In genomic region chr2:73972846-73973245, GRCh38 we compare ENCODE assay signal across 10 cellular contexts. TPM values are rescaled to one million over a fixed set of nuclear protein-coding genes. Genes with fewer than 3 reads are reported as not detected.
A peak's percentile ranks its signal among the peaks of the same experiment; 100 is the strongest.
DNase-seq lines count a peak whose midpoint lies in the region; ATAC-seq, FAIRE-seq and TF ChIP-seq lines count a peak whose summit lies in the region.
"Had no signal": no experiment of that assay in that cellular context is flagged by ENCODE, and none has a peak within 500 bp of the region (broad histone marks: within the 10 kb centered on the region; RNA-seq: fewer than 3 reads in every experiment).

No MANE protein-coding gene starts in this region.

- peak; percentile 33 for FAIRE-seq in GM12891 (lab: Jason Lieb, UNC)
- FAIRE-seq: astrocyte, G401.6 had no signal

- peak overlapping the region in 8 of 10 donors; percentile 7 to 77 (median 46) for H3K27ac Mint-ChIP-seq in naive thymus-derived CD8-positive, alpha-beta T cell

- peaks cover 41 to 84% (median 82%) of the 10 kb centered on the region in 4 donors for H3K4me1 Mint-ChIP-seq in naive thymus-derived CD8-positive, alpha-beta T cell

- ATAC-seq in HG03432 (IDR thresholded peaks at IDR 0.05; ENCODE audit: unreplicated experiment): peak; percentile 38
- ATAC-seq in naive thymus-derived CD8-positive, alpha-beta T cell: no peak
- ATAC-seq in GM18909 (IDR thresholded peaks at IDR 0.05; ENCODE audit: poor library complexity, unreplicated experiment): no peak

- TF ChIP-seq POLR2A in GM12891 (IDR thresholded peaks at IDR 0.05; ENCODE audit: low read depth, low read length): no peak

- POLR2A ChIA-PET in naive thymus-derived CD8-positive, alpha-beta T cell (lab: Charles Lee): interaction anchor here (1.2 kb wide), 1 partner anchor 10 kb away, joined by 7 read pairs; no protein-coding TSS in a partner anchor

- H3K9me3 Mint-ChIP-seq in naive thymus-derived CD8-positive, alpha-beta T cell: no peaks in the 10 kb centered on the region

- H3K36me3 Mint-ChIP-seq in naive thymus-derived CD8-positive, alpha-beta T cell: no peaks in the 10 kb centered on the region

- DNase-seq in GM12891 (ENCODE audit: insufficient read length, low spot score): no peak
- DNase-seq in OCI-M1 (lab: John Stamatoyannopoulos, UW): peak; percentile 59
- no peak for DNase-seq in naive thymus-derived CD8-positive, alpha-beta T cell
- no peak for DNase-seq in NCI-H345 treated with DMSO at 0.1 percent for 48 hours (lab: John Stamatoyannopoulos, UW; ENCODE audit: unreplicated experiment)
- DNase-seq in hippocampal formation (lab: John Stamatoyannopoulos, UW): no peak
- DNase-seq: mammary epithelial cell had no signal

- H3K27me3 Mint-ChIP-seq in naive thymus-derived CD8-positive, alpha-beta T cell: no peaks in the 10 kb centered on the region

- peak overlapping the region in 4 of 10 donors; percentile 12 to 57 (median 26) for H3K4me3 Mint-ChIP-seq in naive thymus-derived CD8-positive, alpha-beta T cell

TF ChIP-seq in GM12891, 5 proteins besides CTCF, POLR2A, EP300 and RAD21:
- TF ChIP-seq POU2F2 (IDR thresholded peaks at IDR 0.05; ENCODE audit: low read depth, low read length): no peak
- TF ChIP-seq POLR2AphosphoS5 (IDR thresholded peaks at IDR 0.05; ENCODE audit: low read depth, low read length): no peak
- no peak for TF ChIP-seq PAX5 (IDR thresholded peaks at IDR 0.05; ENCODE audit: insufficient read depth, low read length, severe bottlenecking)
- TF ChIP-seq SPI1 (IDR thresholded peaks at IDR 0.05; ENCODE audit: low read depth, low read length): peak; percentile 38; the same call in 1 of the 2 replicates

RNA-seq across cellular contexts. Expression of gene TET3, which starts 11.9 kb away (rescaled TPM):
- polyA plus RNA-seq in GM12891 (2012; ENCODE audit: low read depth, missing spikeins): 9.6 TPM
- 10 to 100 TPM; 30.1 to 30.5 TPM for total RNA-seq in naive thymus-derived CD8-positive, alpha-beta T cell
- 1 to 10 TPM in 1 of 3 donors, under 1 TPM in 2; 0.46 to 1.0 (median 0.61) TPM for polyA plus RNA-seq in naive thymus-derived CD8-positive, alpha-beta T cell

RNA-seq across cellular contexts. Expression of gene DGUOK, which starts 46.2 kb away (rescaled TPM):
- polyA plus RNA-seq in GM12891 (2012; ENCODE audit: low read depth, missing spikeins): 110 TPM
- total RNA-seq in naive thymus-derived CD8-positive, alpha-beta T cell: 10 to 100 TPM; 70.3 to 72.3 TPM
- polyA plus RNA-seq in naive thymus-derived CD8-positive, alpha-beta T cell: 100 to 1,000 TPM; 207 to 219 (median 215) TPM
